In genomic region chr2:12168354-12169059, GRCh38 we compare ENCODE assay signal across 14 cellular contexts.
DNase-seq lines count a peak whose midpoint lies in the region; ATAC-seq, FAIRE-seq and TF ChIP-seq lines count a peak whose summit lies in the region.
"Had no signal": no experiment of that assay in that cellular context is flagged by ENCODE, and none has a peak within 500 bp of the region (broad histone marks: within the 10 kb centered on the region; RNA-seq: fewer than 3 reads in every experiment).

No MANE protein-coding gene starts in this region.

- intact Hi-C loops in activated CD8-positive, alpha-beta T cell treated with anti-CD3 and anti-CD28 coated beads for 36 hours (cut with micrococcal nuclease) = no loop called here
- intact Hi-C loops in K562 (cut with micrococcal nuclease) = loop anchor here (2.0 to 10.0 kb wide), 3 partner anchors 114 to 838 kb away; no protein-coding TSS in a partner anchor
- intact Hi-C loops in transverse colon (cut with DNase I; ENCODE audit: low total_unique reads) = no loop called here

- H3K9me3 Mint-ChIP-seq in activated CD8-positive, alpha-beta T cell treated with anti-CD3 and anti-CD28 coated beads, Interleukin-2, amount 10 ng/mL, durations not matched to agents 7 days and 5 days (ENCODE audit: insufficient read depth) = no peaks in the 10 kb centered on the region
- H3K9me3 Mint-ChIP-seq in activated CD8-positive, alpha-beta T cell treated with anti-CD3 and anti-CD28 coated beads for 36 hours = no peaks in the 10 kb centered on the region
- H3K9me3 Mint-ChIP-seq in stimulated activated naive CD8-positive, alpha-beta T cell treated with anti-CD3 and anti-CD28 coated beads, Interleukin-15, amount 100 ng/mL, for 72 hours = no peaks in the 10 kb centered on the region
- H3K9me3 Mint-ChIP-seq: activated naive CD4-positive, alpha-beta T cell treated with anti-CD3 and anti-CD28 coated beads for 36 hours had no signal

- peak overlapping the region; percentile 65 for H2AFZ ChIP-seq in K562 (ENCODE audit: low read depth, low read length)

- no peaks in the 10 kb centered on the region for H3K9me1 ChIP-seq in K562 (ENCODE audit: control insufficient read depth, insufficient read depth, low read length)

- no TSS peak for BruUV-seq in K562 (replicated peaks; lab: Mats Ljungman, UMichigan)

- 51% methylated on average over 6 of the region's 6 CpGs for WGBS in K562 (ENCODE audit: insufficient coverage, low coverage, missing lambda C conversion rate)
- WGBS in transverse colon (ENCODE audit: low coverage in 1 of 2), 2 donors = 91 to 94% methylated on average over 3 to 6 of the region's 6 CpGs

- TF ChIP-seq EP300 in K562 (IDR thresholded peaks at IDR 0.05; ENCODE audit: low read length) (no peak), transverse colon (IDR thresholded peaks at IDR 0.05; ENCODE audit: low read depth) (no peak)

- H3K9me3 ChIP-seq in K562 (replicated peaks; ENCODE audit: control insufficient read depth, insufficient read depth, low read depth, low read length) (no peaks in the 10 kb centered on the region), muscle layer of duodenum (ENCODE audit: control insufficient read depth in 1 of 2, low read length in 2 of 2) (no peaks in the 10 kb centered on the region), transverse colon (no peaks in the 10 kb centered on the region)

- FAIRE-seq in K562 (lab: Jason Lieb, UNC) = no peak

- H3K27me3 Mint-ChIP-seq in activated CD8-positive, alpha-beta T cell treated with anti-CD3 and anti-CD28 coated beads, Interleukin-2, amount 10 ng/mL, durations not matched to agents 7 days and 5 days (ENCODE audit: low read depth) = no peaks in the 10 kb centered on the region
- H3K27me3 Mint-ChIP-seq in activated CD8-positive, alpha-beta T cell treated with anti-CD3 and anti-CD28 coated beads for 36 hours = no peaks in the 10 kb centered on the region
- peaks cover 6% of the 10 kb centered on the region for H3K27me3 Mint-ChIP-seq in stimulated activated naive CD8-positive, alpha-beta T cell treated with anti-CD3 and anti-CD28 coated beads, Interleukin-15, amount 100 ng/mL, for 72 hours

- CTCF ChIA-PET in activated CD8-positive, alpha-beta T cell treated with anti-CD3 and anti-CD28 coated beads, Interleukin-2, amount 10 ng/mL, durations not matched to agents 7 days and 5 days (lab: Charles Lee) = interaction anchor here (0.6 to 2.4 kb wide), 5 partner anchors 20 to 548 kb away, joined by 3 to 9 read pairs (median 3); partner anchors contain the start of gene TRIB2
- CTCF ChIA-PET in activated CD8-positive, alpha-beta T cell treated with anti-CD3 and anti-CD28 coated beads for 36 hours (lab: Charles Lee) = interaction anchor here (0.9 to 2.4 kb wide), 7 partner anchors 13 to 762 kb away, joined by 3 to 8 read pairs (median 3); partner anchors contain the start of gene TRIB2
- CTCF ChIA-PET in K562 (lab: Yijun Ruan, JAX; ENCODE audit: low intra/inter-chr PET ratio) = no interaction called here

- H3K4me2 ChIP-seq in K562 (ENCODE audit: insufficient read depth, low read length) = no peak overlapping the region

- no peaks in the 10 kb centered on the region for H4K20me1 ChIP-seq in K562 (replicated peaks; ENCODE audit: control insufficient read depth, insufficient read depth, low read length)

- H3K36me3 Mint-ChIP-seq in activated CD8-positive, alpha-beta T cell treated with anti-CD3 and anti-CD28 coated beads, Interleukin-2, amount 10 ng/mL, durations not matched to agents 7 days and 5 days (ENCODE audit: low read depth) = peaks cover 3% of the 10 kb centered on the region
- H3K36me3 Mint-ChIP-seq in activated CD8-positive, alpha-beta T cell treated with anti-CD3 and anti-CD28 coated beads for 36 hours (ENCODE audit: low read depth) = no peaks in the 10 kb centered on the region

- H3K27me3 ChIP-seq in K562 (ENCODE audit: control insufficient read depth in 2 of 2, insufficient read depth in 2 of 2, low read length in 2 of 2) (no peaks in the 10 kb centered on the region), muscle layer of duodenum (ENCODE audit: low read depth, low read length) (no peaks in the 10 kb centered on the region), transverse colon (no peaks in the 10 kb centered on the region)

- H3K79me2 ChIP-seq in K562 (ENCODE audit: control insufficient read depth, insufficient read depth, low read length) = no peaks in the 10 kb centered on the region

- H3K4me3 Mint-ChIP-seq in activated CD8-positive, alpha-beta T cell treated with anti-CD3 and anti-CD28 coated beads, Interleukin-2, amount 10 ng/mL, durations not matched to agents 7 days and 5 days = no peak overlapping the region
- no peak overlapping the region for H3K4me3 Mint-ChIP-seq in activated CD8-positive, alpha-beta T cell treated with anti-CD3 and anti-CD28 coated beads for 36 hours
- no peak overlapping the region for H3K4me3 Mint-ChIP-seq in stimulated activated naive CD8-positive, alpha-beta T cell treated with anti-CD3 and anti-CD28 coated beads, Interleukin-15, amount 100 ng/mL, for 72 hours
- H3K4me3 Mint-ChIP-seq: activated naive CD4-positive, alpha-beta T cell treated with anti-CD3 and anti-CD28 coated beads for 36 hours had no signal

- peak overlapping the region in 1 of 2 experiments; percentile 37; a peak in 1 of 4 replicates for H3K9ac ChIP-seq in K562 (ENCODE audit: insufficient read depth in 1 of 2, low read depth in 2 of 2, low read length in 2 of 2)

- TF ChIP-seq CTCF in activated CD8-positive, alpha-beta T cell treated with anti-CD3 and anti-CD28 coated beads for 36 hours (IDR thresholded peaks at IDR 0.05) = no peak
- TF ChIP-seq CTCF in K562 (IDR thresholded peaks at IDR 0.05 in 2 of 3, conservative IDR thresholded peaks at IDR 0.05 in 1 of 3; ENCODE audit: insufficient read depth in 2 of 3, low read depth in 1 of 3, low read length in 3 of 3) (no peak), transverse colon (IDR thresholded peaks at IDR 0.05) (no peak)

- TF ChIP-seq POLR2A in K562 (conservative IDR thresholded peaks at IDR 0.05) (no peak), transverse colon (IDR thresholded peaks at IDR 0.05) (no peak)

- no peak for DNase-seq in activated CD8-positive, alpha-beta T cell treated with anti-CD3 and anti-CD28 coated beads, Interleukin-2, amount 10 ng/mL, durations not matched to agents 7 days and 5 days
- no peak for DNase-seq in activated CD8-positive, alpha-beta T cell treated with anti-CD3 and anti-CD28 coated beads for 36 hours
- no peak for DNase-seq in K562 (ENCODE audit: extremely low read depth in 1 of 4, low spot score in 3 of 4)
- DNase-seq in transverse colon = no peak
- no peak for DNase-seq in stimulated activated naive CD8-positive, alpha-beta T cell treated with anti-CD3 and anti-CD28 coated beads, Interleukin-15, amount 100 ng/mL, for 72 hours
- no peak for DNase-seq in A172 (ENCODE audit: low spot score)
- DNase-seq: activated CD4-positive, alpha-beta T cell treated with anti-CD3 and anti-CD28 coated beads, Interleukin-2, amount 50 U/mL, for 1 hour; activated naive CD4-positive, alpha-beta T cell treated with anti-CD3 and anti-CD28 coated beads for 36 hours; cerebellar nuclear complex; NCI-H146; NCI-H774 had no signal

- in situ Hi-C loops in K562 (cut with MboI) = loop anchor here (25.0 kb wide), 1 partner anchor 544 kb away; the partner anchor contains the start of gene TRIB2
- in situ Hi-C loops in transverse colon (cut with MboI; ENCODE audit: low pct_ligation_motif_present in 1 of 4, low pct_unique_long_range_greater_than_20kb in 1 of 4, low sequenced_read_pairs in 3 of 4) = loop anchor here in 1 of 4 donors (25.0 kb wide), 1 partner anchor 544 kb away; the partner anchor contains the start of gene TRIB2

- H3K4me1 ChIP-seq in K562 (replicated peaks in 1 of 2; ENCODE audit: control insufficient read depth in 2 of 2, insufficient read depth in 2 of 2, low read length in 2 of 2) (peaks cover 12 to 17% of the 10 kb centered on the region in 2 experiments; a peak in 4 of 5 replicates), muscle layer of duodenum (ENCODE audit: control insufficient read depth in 1 of 2, insufficient read depth in 2 of 2, low read length in 2 of 2) (peaks cover 9 to 17% of the 10 kb centered on the region in 2 donors), transverse colon (peaks cover 8 to 20% (median 16%) of the 10 kb centered on the region in 4 donors)

- peak in 1 of 2 experiments; percentile 18; a peak in 2 of 4 replicates for TF ChIP-seq RAD21 in K562 (CRISPR knock-in tag; conservative IDR thresholded peaks at IDR 0.05 in 1 of 2, IDR thresholded peaks at IDR 0.05 in 1 of 2)

- no peak for ATAC-seq in activated CD8-positive, alpha-beta T cell treated with anti-CD3 and anti-CD28 coated beads, Interleukin-2, amount 10 ng/mL, durations not matched to agents 7 days and 5 days
- no peak for ATAC-seq in activated CD8-positive, alpha-beta T cell treated with anti-CD3 and anti-CD28 coated beads for 36 hours
- ATAC-seq in K562 (no peak; the same call in none of the 3 replicates), GM21367 (IDR thresholded peaks at IDR 0.05; ENCODE audit: unreplicated experiment) (no peak)
- no peak for ATAC-seq in stimulated activated naive CD8-positive, alpha-beta T cell treated with anti-CD3 and anti-CD28 coated beads, Interleukin-15, amount 100 ng/mL, for 72 hours

- H3K27ac ChIP-seq in K562 (ENCODE audit: extremely low read depth, low read depth, low read length) (peak overlapping the region; percentile 46; the same call in 1 of the 3 replicates), muscle layer of duodenum (ENCODE audit: low read length) (peak overlapping the region; percentile 64), transverse colon (peak overlapping the region; percentile 1 to 71 (median 52))

- H3K4me3 ChIP-seq in K562 (no peak overlapping the region), muscle layer of duodenum (ENCODE audit: low read depth in 1 of 2, low read length in 2 of 2) (no peak overlapping the region), transverse colon (no peak overlapping the region)
- H3K4me3 ChIP-seq: lung had no signal

- H3K36me3 ChIP-seq in K562 (ENCODE audit: control insufficient read depth, insufficient read depth, low read length) = no peaks in the 10 kb centered on the region
- H3K36me3 ChIP-seq in muscle layer of duodenum (ENCODE audit: control insufficient read depth in 1 of 2, insufficient read depth in 2 of 2, low read length in 2 of 2) = no peaks in the 10 kb centered on the region
- no peaks in the 10 kb centered on the region for H3K36me3 ChIP-seq in transverse colon

- POLR2A ChIA-PET in activated CD8-positive, alpha-beta T cell treated with anti-CD3 and anti-CD28 coated beads, Interleukin-2, amount 10 ng/mL, durations not matched to agents 7 days and 5 days (lab: Charles Lee) = no interaction called here
- POLR2A ChIA-PET in activated CD8-positive, alpha-beta T cell treated with anti-CD3 and anti-CD28 coated beads for 36 hours (lab: Charles Lee) = interaction anchor here (1.0 kb wide), 1 partner anchor 50 kb away, joined by 3 read pairs; no protein-coding TSS in a partner anchor
- POLR2A ChIA-PET in K562 (lab: Yijun Ruan, JAX) = interaction anchor here (0.8 to 1.3 kb wide), 3 partner anchors 8 to 222 kb away, joined by 3 to 7 read pairs (median 3); no protein-coding TSS in a partner anchor

- H3K4me1 Mint-ChIP-seq in activated CD8-positive, alpha-beta T cell treated with anti-CD3 and anti-CD28 coated beads, Interleukin-2, amount 10 ng/mL, durations not matched to agents 7 days and 5 days (ENCODE audit: low read depth) = peaks cover 30% of the 10 kb centered on the region
- peaks cover 46% of the 10 kb centered on the region for H3K4me1 Mint-ChIP-seq in activated CD8-positive, alpha-beta T cell treated with anti-CD3 and anti-CD28 coated beads for 36 hours (ENCODE audit: low read depth)
- peaks cover 43% of the 10 kb centered on the region for H3K4me1 Mint-ChIP-seq in stimulated activated naive CD8-positive, alpha-beta T cell treated with anti-CD3 and anti-CD28 coated beads, Interleukin-15, amount 100 ng/mL, for 72 hours

- H3K27ac Mint-ChIP-seq in activated CD8-positive, alpha-beta T cell treated with anti-CD3 and anti-CD28 coated beads, Interleukin-2, amount 10 ng/mL, durations not matched to agents 7 days and 5 days = peak overlapping the region; percentile 40
- H3K27ac Mint-ChIP-seq in activated CD8-positive, alpha-beta T cell treated with anti-CD3 and anti-CD28 coated beads for 36 hours = no peak overlapping the region
- no peak overlapping the region for H3K27ac Mint-ChIP-seq in stimulated activated naive CD8-positive, alpha-beta T cell treated with anti-CD3 and anti-CD28 coated beads, Interleukin-15, amount 100 ng/mL, for 72 hours
- H3K27ac Mint-ChIP-seq: activated naive CD4-positive, alpha-beta T cell treated with anti-CD3 and anti-CD28 coated beads for 36 hours had no signal
